ENCODE assay signal across 21 cellular contexts in the genomic region with DNA sequence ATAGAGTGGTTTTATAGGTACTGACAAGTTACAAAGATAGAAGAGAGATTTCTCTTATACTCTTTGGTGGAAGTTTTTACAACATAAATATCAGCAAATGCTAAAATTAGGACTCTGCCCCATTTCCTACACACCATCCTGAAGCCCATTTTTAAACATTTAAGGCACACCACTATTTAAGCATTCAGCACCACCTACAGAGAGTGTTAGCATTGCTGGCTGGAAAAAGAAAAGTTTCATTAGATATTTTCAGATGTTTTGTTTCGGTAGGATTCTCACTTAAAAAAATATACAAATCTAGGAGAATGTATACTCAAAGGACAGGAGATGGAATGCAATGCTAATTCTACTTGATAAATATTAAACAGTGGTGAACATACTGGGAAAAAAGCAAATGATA.
"Had no signal": no experiment of that assay in that cellular context is flagged by ENCODE, and none has a peak within 500 bp of the region (broad histone marks: within the 10 kb centered on the region; RNA-seq: fewer than 3 reads in every experiment).

No MANE protein-coding gene starts in this region.

- ATAC-seq: foreskin keratinocyte, gastroesophageal sphincter, left colon, left lobe of liver, lower lobe of right lung, mucosa of descending colon had no signal

- H3K4me1 Mint-ChIP-seq: immature natural killer cell, naive B cell had no signal

- H3K27me3 ChIP-seq: dorsolateral prefrontal cortex, esophagus muscularis mucosa, foreskin keratinocyte, gastroesophageal sphincter, heart left ventricle, hepatocyte had no signal

- H3K9me3 ChIP-seq: esophagus muscularis mucosa, gastroesophageal sphincter, lower lobe of right lung, mucosa of descending colon had no signal

- DNase-seq: dorsolateral prefrontal cortex; effector CD4-positive, alpha-beta T cell; effector memory CD4-positive, alpha-beta T cell; foreskin keratinocyte; heart left ventricle; hypothalamus; immature natural killer cell; islet precursor cell; kidney; kidney glomerular epithelial cell; left colon; left ventricle myocardium superior; lower lobe of right lung; mucosa of descending colon; naive B cell had no signal

- H3K4me3 Mint-ChIP-seq: immature natural killer cell, mesothelial cell of epicardium, naive B cell had no signal

- H3K36me3 ChIP-seq: esophagus muscularis mucosa, gastroesophageal sphincter, heart left ventricle, lower lobe of right lung had no signal

- H3K4me2 ChIP-seq: hepatocyte had no signal

- H3K9me3 Mint-ChIP-seq: mesothelial cell of epicardium, naive B cell had no signal

- H3K4me1 ChIP-seq: foreskin keratinocyte, lower lobe of right lung had no signal

- H3K4me3 ChIP-seq: coronary artery, dorsolateral prefrontal cortex, esophagus muscularis mucosa, gastroesophageal sphincter, heart left ventricle, hepatocyte, lower lobe of right lung, mucosa of descending colon had no signal

- H3K36me3 Mint-ChIP-seq: immature natural killer cell, mesothelial cell of epicardium, naive B cell had no signal

- H3K27ac Mint-ChIP-seq: immature natural killer cell, mesothelial cell of epicardium, naive B cell had no signal

- H2AFZ ChIP-seq: hepatocyte had no signal

- H3K27ac ChIP-seq: coronary artery, dorsolateral prefrontal cortex, esophagus muscularis mucosa, foreskin keratinocyte, gastroesophageal sphincter, hepatocyte, lower lobe of right lung had no signal
